ENCODE assay signal across 16 cellular contexts in the genomic region with DNA sequence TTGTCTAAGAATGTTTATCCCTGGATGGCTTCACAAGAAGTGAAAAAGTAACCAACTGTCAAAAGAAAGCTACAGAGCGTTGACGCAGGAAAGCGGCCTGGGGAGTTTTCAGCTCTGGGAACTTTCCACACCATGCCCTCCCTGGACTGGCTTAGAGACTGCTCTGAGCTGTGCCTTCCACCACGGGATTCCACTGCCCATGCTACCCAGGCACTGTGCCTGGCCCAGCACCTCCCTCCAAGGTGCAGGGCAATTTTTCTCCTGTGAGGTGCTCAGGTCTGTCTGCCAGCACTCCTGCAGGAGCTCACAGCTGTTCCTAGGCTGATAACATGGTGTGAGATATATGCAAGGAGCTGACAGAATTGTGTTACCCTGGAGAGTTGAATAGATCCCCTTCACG.
DNase-seq lines count a peak whose midpoint lies in the region; ATAC-seq and TF ChIP-seq lines count a peak whose summit lies in the region.
"Had no signal": no experiment of that assay in that cellular context is flagged by ENCODE, and none has a peak within 500 bp of the region (broad histone marks: within the 10 kb centered on the region; RNA-seq: fewer than 3 reads in every experiment).

No MANE protein-coding gene starts in this region.

- no peaks in the 10 kb centered on the region for H3K36me3 ChIP-seq in neuronal stem cell (replicated peaks in 1 of 2; ENCODE audit: control insufficient read depth in 2 of 2, insufficient read depth in 2 of 2, low read length in 2 of 2)
- no peaks in the 10 kb centered on the region for H3K36me3 ChIP-seq in stomach

- H2BK120ac ChIP-seq in neuronal stem cell (ENCODE audit: low read depth, low read length) = no peak overlapping the region

- H3K9ac ChIP-seq in neuronal stem cell (ENCODE audit: low read depth, low read length, poor library complexity) = no peak overlapping the region

- no peak for TF ChIP-seq POLR2A in stomach (IDR thresholded peaks at IDR 0.05)

- TF ChIP-seq EP300 in stomach (IDR thresholded peaks at IDR 0.05) = no peak

- H2BK15ac ChIP-seq in neuronal stem cell (ENCODE audit: low read length) = no peak overlapping the region

- peaks cover 0 to 4% of the 10 kb centered on the region in 2 donors for H3K9me3 ChIP-seq in neuronal stem cell (replicated peaks in 1 of 2; ENCODE audit: control insufficient read depth in 2 of 2, insufficient read depth in 1 of 2, low read depth in 1 of 2, low read length in 2 of 2)
- no peaks in the 10 kb centered on the region for H3K9me3 ChIP-seq in stomach
- H3K9me3 ChIP-seq: A549 had no signal

- no peaks in the 10 kb centered on the region for H3K36me3 Mint-ChIP-seq in activated CD8-positive, alpha-beta memory T cell treated with anti-CD3 and anti-CD28 coated beads, Interleukin-2, amount 10 ng/mL, durations not matched to agents 7 days and 5 days

- ATAC-seq in activated CD8-positive, alpha-beta memory T cell treated with anti-CD3 and anti-CD28 coated beads, Interleukin-2, amount 10 ng/mL, durations not matched to agents 7 days and 5 days = no peak
- no peak for ATAC-seq in HG02623 (IDR thresholded peaks at IDR 0.05; ENCODE audit: unreplicated experiment)
- ATAC-seq: A549, HepG2 had no signal

- no peak overlapping the region for H4K91ac ChIP-seq in neuronal stem cell (ENCODE audit: low read depth, low read length, poor library complexity)

- peaks cover 0 to 3% (median 0%) of the 10 kb centered on the region in 3 experiments for H3K27me3 ChIP-seq in neuronal stem cell (ENCODE audit: control insufficient read depth in 3 of 3, insufficient read depth in 3 of 3, low read depth in 1 of 3, low read length in 3 of 3)
- peaks cover 0 to 33% (median 10%) of the 10 kb centered on the region in 3 donors for H3K27me3 ChIP-seq in stomach

- CTCF ChIA-PET in activated CD8-positive, alpha-beta memory T cell treated with anti-CD3 and anti-CD28 coated beads, Interleukin-2, amount 10 ng/mL, durations not matched to agents 7 days and 5 days (lab: Charles Lee) = no interaction called here

- H2BK12ac ChIP-seq in neuronal stem cell (ENCODE audit: low read length) = no peak overlapping the region

- no peak overlapping the region for H2AFZ ChIP-seq in neuronal stem cell (ENCODE audit: low read length)

- no CpG with 5 or more reads among the region's 5 CpGs for WGBS in neuronal stem cell (ENCODE audit: extremely low coverage in 2 of 2, insufficient read length in 2 of 2, insufficient replicate concordance in 1 of 2), 2 donors
- WGBS in stomach, 5 donors = 60 to 70% (median 66%) methylated on average over 5 of the region's 5 CpGs

- no peak overlapping the region for H3K4ac ChIP-seq in neuronal stem cell (ENCODE audit: low read length)

- no peak for TF ChIP-seq CTCF in stomach (IDR thresholded peaks at IDR 0.05)

- no peak overlapping the region for H3K14ac ChIP-seq in neuronal stem cell (ENCODE audit: low read length)

- intact Hi-C loops in stomach (cut with DNase I; ENCODE audit: low total_unique reads) = no loop called here

- H3K18ac ChIP-seq in neuronal stem cell (ENCODE audit: low read length) = peak overlapping the region; percentile 3

- no peaks in the 10 kb centered on the region for H3K79me1 ChIP-seq in neuronal stem cell (ENCODE audit: low read depth, low read length)

- no peak overlapping the region for H3K27ac ChIP-seq in neuronal stem cell (replicated peaks; ENCODE audit: low read length)
- H3K27ac ChIP-seq in stomach = no peak overlapping the region
- H3K27ac ChIP-seq: 22Rv1, A549, C4-2B had no signal

- H3K27ac Mint-ChIP-seq in activated CD8-positive, alpha-beta memory T cell treated with anti-CD3 and anti-CD28 coated beads, Interleukin-2, amount 10 ng/mL, durations not matched to agents 7 days and 5 days = no peak overlapping the region
- H3K27ac Mint-ChIP-seq: CD4-positive, alpha-beta T cell; H9 had no signal

- H4K8ac ChIP-seq in neuronal stem cell (ENCODE audit: low read depth, low read length) = no peak overlapping the region

- H2AK5ac ChIP-seq in neuronal stem cell (ENCODE audit: low read depth, low read length) = no peak overlapping the region

- no peak overlapping the region for H3K23ac ChIP-seq in neuronal stem cell (ENCODE audit: low read depth, low read length, poor library complexity)

- no peaks in the 10 kb centered on the region for H3K4me1 Mint-ChIP-seq in activated CD8-positive, alpha-beta memory T cell treated with anti-CD3 and anti-CD28 coated beads, Interleukin-2, amount 10 ng/mL, durations not matched to agents 7 days and 5 days

- peaks cover 0 to 11% of the 10 kb centered on the region in 2 donors for H3K4me1 ChIP-seq in neuronal stem cell (ENCODE audit: control insufficient read depth in 2 of 2, insufficient read depth in 1 of 2, low read depth in 1 of 2, low read length in 2 of 2)
- H3K4me1 ChIP-seq in stomach = no peaks in the 10 kb centered on the region
- H3K4me1 ChIP-seq: A549, Caco-2 had no signal

- H3K4me3 ChIP-seq in neuronal stem cell (ENCODE audit: low read length in 2 of 2) (peak overlapping the region in 1 of 2 donors; percentile 25), stomach (no peak overlapping the region)
- H3K4me3 ChIP-seq: A549 had no signal

- no peak overlapping the region for H3K4me3 Mint-ChIP-seq in activated CD8-positive, alpha-beta memory T cell treated with anti-CD3 and anti-CD28 coated beads, Interleukin-2, amount 10 ng/mL, durations not matched to agents 7 days and 5 days
- H3K4me3 Mint-ChIP-seq: CD4-positive, alpha-beta T cell; H9 had no signal

- H3K4me2 ChIP-seq in neuronal stem cell (ENCODE audit: insufficient read depth, low read length, poor library complexity, severe bottlenecking) = no peak overlapping the region
- H3K4me2 ChIP-seq: A549 had no signal

- H2BK5ac ChIP-seq in neuronal stem cell (ENCODE audit: low read length) = no peak overlapping the region

- no peaks in the 10 kb centered on the region for H3K9me3 Mint-ChIP-seq in activated CD8-positive, alpha-beta memory T cell treated with anti-CD3 and anti-CD28 coated beads, Interleukin-2, amount 10 ng/mL, durations not matched to agents 7 days and 5 days (ENCODE audit: low read depth)

- peaks cover 3% of the 10 kb centered on the region for H3K27me3 Mint-ChIP-seq in activated CD8-positive, alpha-beta memory T cell treated with anti-CD3 and anti-CD28 coated beads, Interleukin-2, amount 10 ng/mL, durations not matched to agents 7 days and 5 days

- DNase-seq in activated CD8-positive, alpha-beta memory T cell treated with anti-CD3 and anti-CD28 coated beads for 24 hours = peak; percentile 28
- DNase-seq in activated CD8-positive, alpha-beta memory T cell treated with anti-CD3 and anti-CD28 coated beads, Interleukin-2, amount 10 ng/mL, durations not matched to agents 7 days and 5 days = no peak
- DNase-seq in neuronal stem cell (ENCODE audit: low spot score) = no peak
- DNase-seq in stomach = peak; percentile 20
- no peak for DNase-seq in NCI-H187 treated with DMSO at 0.1 percent for 48 hours (lab: John Stamatoyannopoulos, UW)
- DNase-seq in NCI-H82 (lab: John Stamatoyannopoulos, UW) = no peak
- DNase-seq: AML-193; CD4-positive, alpha-beta T cell; GOT3; H9 had no signal

Comparison
In these comparisons a context has a peak if more than half of its experiments do, and no peak if none do; other contexts are left out.
1. DNase-seq: peak in activated CD8-positive, alpha-beta memory T cell treated with anti-CD3 and anti-CD28 coated beads for 24 hours (single experiment) and stomach (single experiment); none in activated CD8-positive, alpha-beta memory T cell treated with anti-CD3 and anti-CD28 coated beads, Interleukin-2, amount 10 ng/mL, durations not matched to agents 7 days and 5 days (single experiment), neuronal stem cell (single experiment), NCI-H187 treated with DMSO at 0.1 percent for 48 hours (single experiment) and NCI-H82 (single experiment).